8 cellular contexts compared by ENCODE assay signal in genomic region chr12:127381043-127381668, GRCh38.
A peak's percentile ranks its signal among the peaks of the same experiment; 100 is the strongest.
DNase-seq lines count a peak whose midpoint lies in the region; ATAC-seq and TF ChIP-seq lines count a peak whose summit lies in the region.
"Had no signal": no experiment of that assay in that cellular context is flagged by ENCODE, and none has a peak within 500 bp of the region (broad histone marks: within the 10 kb centered on the region; RNA-seq: fewer than 3 reads in every experiment).

No MANE protein-coding gene starts in this region.

- TF ChIP-seq RAD21 in HCT116 (IDR thresholded peaks at IDR 0.05; ENCODE audit: low read depth) = peak; percentile 89

- H4K20me1 ChIP-seq in HCT116 (ENCODE audit: insufficient read depth) = no peaks in the 10 kb centered on the region; the same call in 1 of the 2 replicates

- H3K9me3 Mint-ChIP-seq in activated CD8-positive, alpha-beta T cell treated with anti-CD3 and anti-CD28 coated beads, Interleukin-2, amount 10 ng/mL, durations not matched to agents 7 days and 5 days (ENCODE audit: insufficient read depth) = no peaks in the 10 kb centered on the region
- peaks cover 2% of the 10 kb centered on the region for H3K9me3 Mint-ChIP-seq in neural crest cell
- H3K9me3 Mint-ChIP-seq: stimulated activated naive CD8-positive, alpha-beta T cell treated with anti-CD3 and anti-CD28 coated beads, Interleukin-15, Interleukin-2, amounts not matched to agents 100 ng/mL and 50 ng/mL, for 24 hours had no signal

- H3K27ac ChIP-seq in HCT116 (ENCODE audit: low read depth, low read length) = no peak overlapping the region
- no peak overlapping the region for H3K27ac ChIP-seq in aorta (ENCODE audit: low read depth in 1 of 2, low read length in 2 of 2)

- H3K27me3 Mint-ChIP-seq in activated CD8-positive, alpha-beta T cell treated with anti-CD3 and anti-CD28 coated beads, Interleukin-2, amount 10 ng/mL, durations not matched to agents 7 days and 5 days (ENCODE audit: low read depth) = peaks cover 3% of the 10 kb centered on the region
- peaks cover 8% of the 10 kb centered on the region for H3K27me3 Mint-ChIP-seq in neural crest cell (ENCODE audit: low read depth)

- H3K4me3 ChIP-seq in GM12864 (ENCODE audit: low read depth, low read length) = no peak overlapping the region
- no peak overlapping the region for H3K4me3 ChIP-seq in HCT116 (replicated peaks in 1 of 2; ENCODE audit: low read depth in 1 of 2, low read length in 2 of 2)
- peak overlapping the region; percentile 24 for H3K4me3 ChIP-seq in fibroblast of mammary gland (ENCODE audit: control insufficient read depth, low read depth, low read length)
- H3K4me3 ChIP-seq in aorta (ENCODE audit: low read length in 2 of 2) = no peak overlapping the region

- H3K27me3 ChIP-seq in HCT116 (ENCODE audit: insufficient read depth, low read length) (no peaks in the 10 kb centered on the region), aorta (ENCODE audit: control insufficient read depth in 1 of 2, insufficient read depth in 2 of 2, low read length in 1 of 2) (no peaks in the 10 kb centered on the region)

- RAD21 ChIA-PET in HCT116 (lab: Charles Lee; ENCODE audit: low non-redundant PET in 1 of 2, low total read pairs in 2 of 2, uncharacterized antibody in 2 of 2, unreplicated experiment in 2 of 2) = interaction anchor here (0.9 to 1.0 kb wide), 2 partner anchors 17 to 597 kb away, joined by 3 read pairs; no protein-coding TSS in a partner anchor

- no peak for TF ChIP-seq POLR2A in HCT116 (IDR thresholded peaks at IDR 0.05; ENCODE audit: borderline replicate concordance, extremely low read depth, insufficient read depth, insufficient read length)

- no peak overlapping the region for H3K9ac ChIP-seq in HCT116 (ENCODE audit: low read length)

- no peak overlapping the region for H3K4me3 Mint-ChIP-seq in activated CD8-positive, alpha-beta T cell treated with anti-CD3 and anti-CD28 coated beads, Interleukin-2, amount 10 ng/mL, durations not matched to agents 7 days and 5 days
- H3K4me3 Mint-ChIP-seq in neural crest cell = peak overlapping the region; percentile 62
- H3K4me3 Mint-ChIP-seq: stimulated activated naive CD8-positive, alpha-beta T cell treated with anti-CD3 and anti-CD28 coated beads, Interleukin-15, Interleukin-2, amounts not matched to agents 100 ng/mL and 50 ng/mL, for 24 hours had no signal

- H3K4me1 Mint-ChIP-seq in activated CD8-positive, alpha-beta T cell treated with anti-CD3 and anti-CD28 coated beads, Interleukin-2, amount 10 ng/mL, durations not matched to agents 7 days and 5 days (ENCODE audit: low read depth) = no peaks in the 10 kb centered on the region
- no peaks in the 10 kb centered on the region for H3K4me1 Mint-ChIP-seq in neural crest cell

- H3K4me1 ChIP-seq in HCT116 (ENCODE audit: control insufficient read depth in 1 of 2, insufficient read depth in 2 of 2, low read length in 2 of 2) (no peaks in the 10 kb centered on the region), aorta (ENCODE audit: control insufficient read depth in 1 of 2, insufficient read depth in 2 of 2, low read length in 2 of 2) (no peaks in the 10 kb centered on the region)

- peak; percentile 99 for ATAC-seq in HCT116
- peak; percentile 73 for ATAC-seq in activated CD8-positive, alpha-beta T cell treated with anti-CD3 and anti-CD28 coated beads, Interleukin-2, amount 10 ng/mL, durations not matched to agents 7 days and 5 days
- ATAC-seq in aorta (ENCODE audit: low FRiP score) = peak; percentile 69

- H3K4me2 ChIP-seq in HCT116 (ENCODE audit: low read length) = peak overlapping the region; percentile 57

- POLR2A ChIA-PET in HCT116 (lab: Charles Lee) = no interaction called here
- POLR2A ChIA-PET in activated CD8-positive, alpha-beta T cell treated with anti-CD3 and anti-CD28 coated beads, Interleukin-2, amount 10 ng/mL, durations not matched to agents 7 days and 5 days (lab: Charles Lee) = no interaction called here

- H3K9me3 ChIP-seq in HCT116 (ENCODE audit: control insufficient read depth in 1 of 2, insufficient read depth in 1 of 2, low read depth in 1 of 2, low read length in 2 of 2) (no peaks in the 10 kb centered on the region), aorta (ENCODE audit: control insufficient read depth, low read length) (no peaks in the 10 kb centered on the region)

- H3K79me2 ChIP-seq in HCT116 (ENCODE audit: insufficient read depth, low read length) = no peaks in the 10 kb centered on the region

- no peaks in the 10 kb centered on the region for H3K36me3 Mint-ChIP-seq in activated CD8-positive, alpha-beta T cell treated with anti-CD3 and anti-CD28 coated beads, Interleukin-2, amount 10 ng/mL, durations not matched to agents 7 days and 5 days (ENCODE audit: low read depth)
- no peaks in the 10 kb centered on the region for H3K36me3 Mint-ChIP-seq in neural crest cell (ENCODE audit: low read depth)

- WGBS in aorta, 2 donors = 3 to 4% methylated on average over 32 to 33 of the region's 33 CpGs

- no peak for DNase-seq in GM12864 (ENCODE audit: low read depth)
- peak; percentile 21 for DNase-seq in HCT116 (ENCODE audit: low read depth, low spot score)
- peak; percentile 8 for DNase-seq in NCI-H2029 treated with DMSO at 0.1 percent for 48 hours (lab: John Stamatoyannopoulos, UW)
- DNase-seq in activated CD8-positive, alpha-beta T cell treated with anti-CD3 and anti-CD28 coated beads, Interleukin-2, amount 10 ng/mL, durations not matched to agents 7 days and 5 days = peak; percentile 40
- peak; percentile 23 for DNase-seq in fibroblast of mammary gland (ENCODE audit: low read depth)
- peak; percentile 69 for DNase-seq in neural crest cell (ENCODE audit: low read depth, low spot score)
- DNase-seq in aorta = peak in 1 of 2 donors; percentile 75

- H3K27ac Mint-ChIP-seq in activated CD8-positive, alpha-beta T cell treated with anti-CD3 and anti-CD28 coated beads, Interleukin-2, amount 10 ng/mL, durations not matched to agents 7 days and 5 days = no peak overlapping the region
- H3K27ac Mint-ChIP-seq in neural crest cell (ENCODE audit: unreplicated experiment) = no peak overlapping the region
- H3K27ac Mint-ChIP-seq: stimulated activated naive CD8-positive, alpha-beta T cell treated with anti-CD3 and anti-CD28 coated beads, Interleukin-15, Interleukin-2, amounts not matched to agents 100 ng/mL and 50 ng/mL, for 24 hours had no signal

- CTCF ChIA-PET in HCT116 (lab: Charles Lee) = interaction anchor here (0.6 to 2.1 kb wide), 12 partner anchors 9 to 640 kb away, joined by 3 to 21 read pairs (median 4); no protein-coding TSS in a partner anchor
- CTCF ChIA-PET in activated CD8-positive, alpha-beta T cell treated with anti-CD3 and anti-CD28 coated beads, Interleukin-2, amount 10 ng/mL, durations not matched to agents 7 days and 5 days (lab: Charles Lee) = interaction anchor here (0.6 to 2.1 kb wide), 14 partner anchors 9 to 308 kb away, joined by 3 to 19 read pairs (median 4); no protein-coding TSS in a partner anchor

- BruUV-seq in HCT116 (replicated peaks; lab: Mats Ljungman, UMichigan) = no TSS peak

- TF ChIP-seq CTCF in GM12864 (IDR thresholded peaks at IDR 0.05; ENCODE audit: low read depth, low read length, missing control alignments) (peak; percentile 85), HCT116 (IDR thresholded peaks at IDR 0.05 in 2 of 3, conservative IDR thresholded peaks at IDR 0.05 in 1 of 3; ENCODE audit: borderline replicate concordance in 1 of 3, insufficient read depth in 1 of 3, low read depth in 2 of 3, low read length in 2 of 3) (peak; percentile 74 to 93 (median 92)), fibroblast of mammary gland (conservative IDR thresholded peaks at IDR 0.05; ENCODE audit: control insufficient read depth, insufficient read depth, low read depth, low read length) (peak; percentile 45), neural crest cell (conservative IDR thresholded peaks at IDR 0.05) (peak; percentile 98)

- intact Hi-C loops in HCT116 (cut with micrococcal nuclease) (loop anchor here (1.0 to 2.0 kb wide), 6 partner anchors 88 to 1848 kb away; no protein-coding TSS in a partner anchor), aorta (cut with DNase I) (loop anchor here in 1 of 2 donors (2.0 to 10.0 kb wide), 2 partner anchors 272 to 544 kb away; no protein-coding TSS in a partner anchor)

- peak overlapping the region; percentile 42 for H2AFZ ChIP-seq in HCT116 (ENCODE audit: low read depth, low read length, poor library complexity, severe bottlenecking)

- H3K36me3 ChIP-seq in HCT116 (ENCODE audit: control insufficient read depth in 1 of 2, insufficient read depth in 2 of 2, low read length in 2 of 2) (no peaks in the 10 kb centered on the region), aorta (ENCODE audit: control insufficient read depth in 1 of 2, insufficient read depth in 2 of 2, low read length in 1 of 2) (no peaks in the 10 kb centered on the region)

- no peaks in the 10 kb centered on the region for H3K9me2 ChIP-seq in HCT116 (ENCODE audit: insufficient read depth)

TF ChIP-seq in HCT116, 20 proteins besides CTCF, POLR2A, EP300 and RAD21:
- no peak for TF ChIP-seq EGR1 (IDR thresholded peaks at IDR 0.05; ENCODE audit: low read depth)
- no peak for TF ChIP-seq SP1 (IDR thresholded peaks at IDR 0.05; ENCODE audit: low read depth)
- TF ChIP-seq EZH2 (IDR thresholded peaks at IDR 0.05) = no peak
- no peak for TF ChIP-seq CEBPB (IDR thresholded peaks at IDR 0.05; ENCODE audit: low read depth)
- no peak for TF ChIP-seq CBX3 (IDR thresholded peaks at IDR 0.05; ENCODE audit: low read depth)
- no peak for TF ChIP-seq FOSL1 (IDR thresholded peaks at IDR 0.05; ENCODE audit: low read depth)
- no peak for TF ChIP-seq YY1 (IDR thresholded peaks at IDR 0.05; ENCODE audit: extremely low read depth, insufficient replicate concordance, low read depth, low read length)
- TF ChIP-seq EZH2phosphoT487 (IDR thresholded peaks at IDR 0.05; ENCODE audit: borderline replicate concordance) = no peak

Comparison
In these comparisons a context has a peak if more than half of its experiments do, and no peak if none do; other contexts are left out.
1. CTCF ChIP-seq: peak in every context shown above with its lines; median percentile 98 in neural crest cell; 92 in HCT116; 85 in GM12864; 45 in fibroblast of mammary gland.